8 cellular contexts compared by ENCODE assay signal in genomic region chr10:92241158-92241500, GRCh38.
A peak's percentile ranks its signal among the peaks of the same experiment; 100 is the strongest.
DNase-seq lines count a peak whose midpoint lies in the region; ATAC-seq and TF ChIP-seq lines count a peak whose summit lies in the region.

No MANE protein-coding gene starts in this region.

- peaks cover 16% of the 10 kb centered on the region for H3F3A ChIP-seq in SU-DHL-6 (ENCODE audit: insufficient read depth)

- H3K4me3 ChIP-seq in SU-DHL-6 (ENCODE audit: insufficient read depth, low read length, poor library complexity, severe bottlenecking) (peak overlapping the region; percentile 53), fibroblast of pulmonary artery (replicated peaks; ENCODE audit: low read depth, low read length) (peak overlapping the region; percentile 70), neuron (ENCODE audit: low read length) (peak overlapping the region; percentile 75)

- no peaks in the 10 kb centered on the region for H3K9me3 ChIP-seq in SU-DHL-6 (ENCODE audit: insufficient read depth, low read length)
- H3K9me3 ChIP-seq in neuron (ENCODE audit: low read length), result no peaks in the 10 kb centered on the region

- DNase-seq in NCI-H2029 (lab: John Stamatoyannopoulos, UW), result peak; percentile 28
- DNase-seq in NCI-H2029 treated with DMSO at 0.1 percent for 48 hours (lab: John Stamatoyannopoulos, UW), result no peak
- no peak for DNase-seq in fibroblast of pulmonary artery (ENCODE audit: low read depth)
- no peak for DNase-seq in stimulated activated CD4-positive, alpha-beta T cell treated with anti-CD3 and anti-CD28 coated beads, Interleukin-4, amount 100 ng/mL, for 4 hours

- H3K36me3 ChIP-seq in SU-DHL-6 (ENCODE audit: low read length), result no peaks in the 10 kb centered on the region
- no peaks in the 10 kb centered on the region for H3K36me3 ChIP-seq in neuron (ENCODE audit: insufficient read depth, low read length)

- TF ChIP-seq CTCF in SU-DHL-6 (IDR thresholded peaks at IDR 0.05; ENCODE audit: insufficient read depth, low read length, poor library complexity, severe bottlenecking) (no peak), fibroblast of pulmonary artery (IDR thresholded peaks at IDR 0.05; ENCODE audit: low read length, missing control alignments) (no peak)

- H3K27me3 ChIP-seq in SU-DHL-6 (ENCODE audit: low read length), result no peaks in the 10 kb centered on the region
- peaks cover 3% of the 10 kb centered on the region for H3K27me3 ChIP-seq in neuron (ENCODE audit: insufficient read depth, low read length)

- H3K27ac ChIP-seq in SU-DHL-6 (ENCODE audit: low read depth, low read length), result no peak overlapping the region

- H3K4me1 ChIP-seq in neuron (ENCODE audit: insufficient read depth, low read length), result peaks cover 15% of the 10 kb centered on the region

- H2AFZ ChIP-seq in SU-DHL-6 (ENCODE audit: low read depth, low read length, severe bottlenecking), result no peak overlapping the region
- peak overlapping the region; percentile 75 for H2AFZ ChIP-seq in neuron (ENCODE audit: low read depth, low read length)

- 0 out of 2 replicates have a peak, but pooled peaks cover 2% of the 10 kb centered on the region for H4K20me1 ChIP-seq in SU-DHL-6 (ENCODE audit: low read depth, low read length)

- peak overlapping the region; percentile 44 for H3K9ac ChIP-seq in SU-DHL-6 (ENCODE audit: low read length)

- ATAC-seq in GM21447 (IDR thresholded peaks at IDR 0.05; ENCODE audit: unreplicated experiment), result no peak
- no peak for ATAC-seq in GM18511 (IDR thresholded peaks at IDR 0.05; ENCODE audit: unreplicated experiment)

- no peaks in the 10 kb centered on the region for H3K9me2 ChIP-seq in SU-DHL-6 (replicated peaks; ENCODE audit: insufficient read depth, low read length)

- no peaks in the 10 kb centered on the region for H3K79me2 ChIP-seq in SU-DHL-6 (ENCODE audit: insufficient read depth, low read length)

- peak overlapping the region; percentile 93 for H3K4me2 ChIP-seq in SU-DHL-6 (ENCODE audit: low read depth, low read length, poor library complexity, severe bottlenecking)
